3 cellular contexts compared by ENCODE assay signal in genomic region chr12:113642672-113643071, GRCh38.
TF ChIP-seq lines count a peak whose summit lies in the region.

No MANE protein-coding gene starts in this region.

TF ChIP-seq in HEK293, 187 proteins besides CTCF, POLR2A, EP300 and RAD21:
- TF ChIP-seq KLF10 (tag by site-specific recombination; IDR thresholded peaks at IDR 0.05) (no peak), ZNF366 (tag by site-specific recombination; conservative IDR thresholded peaks at IDR 0.05) (0 out of 2 replicates have a peak, but pooled peaks have one; percentile 39)

TF ChIP-seq in K562, 482 proteins besides CTCF, POLR2A, EP300 and RAD21:
- TF ChIP-seq ZFP36 (IDR thresholded peaks at IDR 0.05; ENCODE audit: low read depth, low read length, partially characterized antibody), result peak; percentile 55
- TF ChIP-seq BCOR (IDR thresholded peaks at IDR 0.05), result peak; percentile 73
- no peak for TF ChIP-seq MAX (CRISPR knock-in tag; IDR thresholded peaks at IDR 0.05)
- TF ChIP-seq RBM25 (IDR thresholded peaks at IDR 0.05; ENCODE audit: low read depth, low read length, severe bottlenecking), result peak; percentile 74
- peak in 1 of 2 experiments; percentile 58; a peak in 2 of 4 replicates for TF ChIP-seq KDM1A (IDR thresholded peaks at IDR 0.05)
- TF ChIP-seq CREB5 (CRISPR knock-in tag; IDR thresholded peaks at IDR 0.05), result no peak

TF ChIP-seq in H1, 55 proteins besides CTCF, POLR2A, EP300 and RAD21:
- TF ChIP-seq ZNF274 (IDR thresholded peaks at IDR 0.05; ENCODE audit: borderline replicate concordance, extremely low read depth, low read length) (no peak), NRF1 (IDR thresholded peaks at IDR 0.05; ENCODE audit: low read depth, low read length) (no peak), TAF7 (optimal IDR thresholded peaks at IDR 0.05; ENCODE audit: borderline replicate concordance, low read depth, low read length) (no peak)
